In the genomic region with DNA sequence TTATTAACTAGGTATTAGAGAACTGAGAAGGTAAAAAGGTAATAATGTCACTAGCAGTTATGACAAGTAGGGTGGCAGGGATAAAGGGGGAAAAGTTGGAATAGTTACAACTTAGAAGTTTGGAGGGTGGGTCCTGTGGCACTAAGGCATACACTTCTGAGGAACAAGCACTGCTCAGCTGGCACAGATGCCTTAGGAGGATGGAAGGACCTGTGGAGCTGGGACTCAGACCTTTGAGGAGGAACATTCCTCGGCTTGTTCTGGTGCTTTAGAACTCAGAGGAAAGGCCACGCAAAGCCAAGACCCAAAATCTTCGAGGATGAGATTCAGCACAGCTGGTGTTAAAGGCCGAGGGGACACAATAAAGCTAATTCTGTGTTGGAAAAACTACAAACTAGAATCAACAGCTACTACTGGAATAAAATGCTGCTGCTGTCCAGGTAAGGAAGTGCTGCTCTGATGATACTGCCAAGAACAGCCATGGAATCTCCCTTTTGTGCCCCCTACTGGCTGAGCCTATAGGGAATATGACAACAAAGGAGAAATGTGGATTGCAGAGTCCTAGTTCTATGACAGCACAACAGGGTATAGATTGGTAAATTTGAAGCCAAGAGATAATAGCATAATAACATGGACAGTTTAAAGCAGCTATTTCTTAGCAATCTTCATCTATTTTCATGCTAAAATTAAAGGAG, we compare ENCODE assay signal across 8 cellular contexts.
DNase-seq lines count a peak whose midpoint lies in the region; ATAC-seq and TF ChIP-seq lines count a peak whose summit lies in the region.

No MANE protein-coding gene starts in this region.

- H3K4me3 Mint-ChIP-seq in chondrocyte (ENCODE audit: unreplicated experiment), result no peak overlapping the region

- peaks cover 2% of the 10 kb centered on the region for H3K9me3 Mint-ChIP-seq in chondrocyte (ENCODE audit: low read depth)

- 68 to 70% methylated on average over 4 of the region's 4 CpGs for WGBS in lower leg skin, 2 donors

- TF ChIP-seq CTCF in chondrocyte (IDR thresholded peaks at IDR 0.05) (peak; percentile 60), retinal pigment epithelial cell (conservative IDR thresholded peaks at IDR 0.05; ENCODE audit: low read depth, low read length) (peak; percentile 70), lower leg skin (IDR thresholded peaks at IDR 0.05) (no peak)

- H3K27ac Mint-ChIP-seq in chondrocyte (ENCODE audit: unreplicated experiment), result no peak overlapping the region

- ATAC-seq in GM21529 (IDR thresholded peaks at IDR 0.05; ENCODE audit: unreplicated experiment), result peak; percentile 89
- no peak for ATAC-seq in HG03378 (IDR thresholded peaks at IDR 0.05; ENCODE audit: unreplicated experiment)

- H3K27me3 Mint-ChIP-seq in chondrocyte (ENCODE audit: low read depth), result peaks cover 27% of the 10 kb centered on the region

- peak; percentile 3 for DNase-seq in GDM1 (lab: John Stamatoyannopoulos, UW)
- DNase-seq in NCI-H1048 (lab: John Stamatoyannopoulos, UW), result peak; percentile 3
- no peak for DNase-seq in chondrocyte (ENCODE audit: low spot score)
- DNase-seq in retinal pigment epithelial cell (ENCODE audit: low read depth), result no peak
- DNase-seq in stimulated activated CD4-positive, alpha-beta T cell treated with anti-CD3 and anti-CD28 coated beads, Interleukin-2, amount 100 ng/mL, for 48 hours, result no peak
- DNase-seq in lower leg skin (ENCODE audit: low spot score in 2 of 2), result no peak

- TF ChIP-seq POLR2A in lower leg skin (IDR thresholded peaks at IDR 0.05), result no peak

- intact Hi-C loops in lower leg skin (cut with DNase I; ENCODE audit: low total_unique reads), result no loop called here

- no peaks in the 10 kb centered on the region for H3K36me3 Mint-ChIP-seq in chondrocyte (ENCODE audit: low read depth)

- no peak overlapping the region for H3K4me3 ChIP-seq in retinal pigment epithelial cell (ENCODE audit: low read length)
- H3K4me3 ChIP-seq in lower leg skin (ENCODE audit: low read depth, poor library complexity, severe bottlenecking), result no peak overlapping the region

- H3K4me1 Mint-ChIP-seq in chondrocyte (ENCODE audit: low read depth), result no peaks in the 10 kb centered on the region

Comparison
In these comparisons a context has a peak if more than half of its experiments do, and no peak if none do; other contexts are left out.
1. DNase-seq: peak in GDM1 (single experiment) and NCI-H1048 (single experiment); none in chondrocyte (single experiment), retinal pigment epithelial cell (single experiment), stimulated activated CD4-positive, alpha-beta T cell treated with anti-CD3 and anti-CD28 coated beads, Interleukin-2, amount 100 ng/mL, for 48 hours (0 of 2) and lower leg skin (0 of 2).
2. CTCF ChIP-seq: peak in chondrocyte (single experiment) and retinal pigment epithelial cell (single experiment); none in lower leg skin (0 of 3).